Comparison of ENCODE assay signal across 1 cellular context in genomic region chr1:94039871-94040569, GRCh38.
TF ChIP-seq lines count a peak whose summit lies in the region.

No MANE protein-coding gene starts in this region.

TF ChIP-seq in SK-N-SH, 30 proteins besides CTCF, POLR2A, EP300 and RAD21 (continued from another document):
- no peak for TF ChIP-seq NRF1 (IDR thresholded peaks at IDR 0.05; ENCODE audit: low read depth, low read length)
- TF ChIP-seq FOSL2 (IDR thresholded peaks at IDR 0.05; ENCODE audit: borderline replicate concordance, low read depth): peak; percentile 71; the same call in 1 of the 2 replicates
- TF ChIP-seq JUND (IDR thresholded peaks at IDR 0.05): peak; percentile 92
- TF ChIP-seq, protein P1, sequence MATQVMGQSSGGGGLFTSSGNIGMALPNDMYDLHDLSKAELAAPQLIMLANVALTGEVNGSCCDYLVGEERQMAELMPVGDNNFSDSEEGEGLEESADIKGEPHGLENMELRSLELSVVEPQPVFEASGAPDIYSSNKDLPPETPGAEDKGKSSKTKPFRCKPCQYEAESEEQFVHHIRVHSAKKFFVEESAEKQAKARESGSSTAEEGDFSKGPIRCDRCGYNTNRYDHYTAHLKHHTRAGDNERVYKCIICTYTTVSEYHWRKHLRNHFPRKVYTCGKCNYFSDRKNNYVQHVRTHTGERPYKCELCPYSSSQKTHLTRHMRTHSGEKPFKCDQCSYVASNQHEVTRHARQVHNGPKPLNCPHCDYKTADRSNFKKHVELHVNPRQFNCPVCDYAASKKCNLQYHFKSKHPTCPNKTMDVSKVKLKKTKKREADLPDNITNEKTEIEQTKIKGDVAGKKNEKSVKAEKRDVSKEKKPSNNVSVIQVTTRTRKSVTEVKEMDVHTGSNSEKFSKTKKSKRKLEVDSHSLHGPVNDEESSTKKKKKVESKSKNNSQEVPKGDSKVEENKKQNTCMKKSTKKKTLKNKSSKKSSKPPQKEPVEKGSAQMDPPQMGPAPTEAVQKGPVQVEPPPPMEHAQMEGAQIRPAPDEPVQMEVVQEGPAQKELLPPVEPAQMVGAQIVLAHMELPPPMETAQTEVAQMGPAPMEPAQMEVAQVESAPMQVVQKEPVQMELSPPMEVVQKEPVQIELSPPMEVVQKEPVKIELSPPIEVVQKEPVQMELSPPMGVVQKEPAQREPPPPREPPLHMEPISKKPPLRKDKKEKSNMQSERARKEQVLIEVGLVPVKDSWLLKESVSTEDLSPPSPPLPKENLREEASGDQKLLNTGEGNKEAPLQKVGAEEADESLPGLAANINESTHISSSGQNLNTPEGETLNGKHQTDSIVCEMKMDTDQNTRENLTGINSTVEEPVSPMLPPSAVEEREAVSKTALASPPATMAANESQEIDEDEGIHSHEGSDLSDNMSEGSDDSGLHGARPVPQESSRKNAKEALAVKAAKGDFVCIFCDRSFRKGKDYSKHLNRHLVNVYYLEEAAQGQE (IDR thresholded peaks at IDR 0.05; ENCODE audit: low read depth, low read length): no peak
- TF ChIP-seq, protein P2, sequence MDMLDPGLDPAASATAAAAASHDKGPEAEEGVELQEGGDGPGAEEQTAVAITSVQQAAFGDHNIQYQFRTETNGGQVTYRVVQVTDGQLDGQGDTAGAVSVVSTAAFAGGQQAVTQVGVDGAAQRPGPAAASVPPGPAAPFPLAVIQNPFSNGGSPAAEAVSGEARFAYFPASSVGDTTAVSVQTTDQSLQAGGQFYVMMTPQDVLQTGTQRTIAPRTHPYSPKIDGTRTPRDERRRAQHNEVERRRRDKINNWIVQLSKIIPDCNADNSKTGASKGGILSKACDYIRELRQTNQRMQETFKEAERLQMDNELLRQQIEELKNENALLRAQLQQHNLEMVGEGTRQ (IDR thresholded peaks at IDR 0.05; ENCODE audit: borderline replicate concordance, low read depth, low read length): no peak
- peak; percentile 61 for TF ChIP-seq RCOR1 (IDR thresholded peaks at IDR 0.05; ENCODE audit: low read length)
- TF ChIP-seq, protein P3, sequence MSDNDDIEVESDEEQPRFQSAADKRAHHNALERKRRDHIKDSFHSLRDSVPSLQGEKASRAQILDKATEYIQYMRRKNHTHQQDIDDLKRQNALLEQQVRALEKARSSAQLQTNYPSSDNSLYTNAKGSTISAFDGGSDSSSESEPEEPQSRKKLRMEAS (IDR thresholded peaks at IDR 0.05; ENCODE audit: low read depth): peak; percentile 69; the same call in 1 of the 2 replicates
- TF ChIP-seq RFX5 (IDR thresholded peaks at IDR 0.05; ENCODE audit: low read length): no peak
- TF ChIP-seq, protein P4, sequence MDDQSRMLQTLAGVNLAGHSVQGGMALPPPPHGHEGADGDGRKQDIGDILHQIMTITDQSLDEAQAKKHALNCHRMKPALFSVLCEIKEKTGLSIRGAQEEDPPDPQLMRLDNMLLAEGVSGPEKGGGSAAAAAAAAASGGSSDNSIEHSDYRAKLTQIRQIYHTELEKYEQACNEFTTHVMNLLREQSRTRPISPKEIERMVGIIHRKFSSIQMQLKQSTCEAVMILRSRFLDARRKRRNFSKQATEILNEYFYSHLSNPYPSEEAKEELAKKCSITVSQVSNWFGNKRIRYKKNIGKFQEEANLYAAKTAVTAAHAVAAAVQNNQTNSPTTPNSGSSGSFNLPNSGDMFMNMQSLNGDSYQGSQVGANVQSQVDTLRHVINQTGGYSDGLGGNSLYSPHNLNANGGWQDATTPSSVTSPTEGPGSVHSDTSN (IDR thresholded peaks at IDR 0.05): peak; percentile 95
- TF ChIP-seq FOXJ3 (CRISPR knock-in tag; IDR thresholded peaks at IDR 0.05): peak; percentile 22; the same call in 1 of the 2 replicates
- TF ChIP-seq ELF1 (IDR thresholded peaks at IDR 0.05): no peak
- peak; percentile 86 for TF ChIP-seq TEAD4 (IDR thresholded peaks at IDR 0.05; ENCODE audit: borderline replicate concordance, insufficient read depth)
